Comparison of ENCODE assay signal across 11 cellular contexts in genomic region chr6:112571486-112571885, GRCh38.
DNase-seq lines count a peak whose midpoint lies in the region; ATAC-seq lines count a peak whose summit lies in the region.
"Had no signal": no experiment of that assay in that cellular context is flagged by ENCODE, and none has a peak within 500 bp of the region (broad histone marks: within the 10 kb centered on the region; RNA-seq: fewer than 3 reads in every experiment).

No MANE protein-coding gene starts in this region.

- H3K4me3 ChIP-seq in adipocyte (ENCODE audit: low read length): no peak overlapping the region
- H3K4me3 ChIP-seq in H7 (ENCODE audit: insufficient read depth, low read depth, low read length): no peak overlapping the region
- H3K4me3 ChIP-seq: K562 had no signal

- H3K4me1 ChIP-seq in adipocyte (ENCODE audit: control insufficient read depth, insufficient read depth, low read length): peaks cover 11% of the 10 kb centered on the region

- H3K9me3 ChIP-seq in adipocyte (ENCODE audit: control insufficient read depth, low read length): no peaks in the 10 kb centered on the region

- H3K27me3 ChIP-seq in adipocyte (replicated peaks; ENCODE audit: control insufficient read depth, insufficient read depth, low read length): no peaks in the 10 kb centered on the region
- H3K27me3 ChIP-seq in H7 (ENCODE audit: control insufficient read depth, insufficient read depth, low read length): no peaks in the 10 kb centered on the region

- DNase-seq in DMS79 (lab: John Stamatoyannopoulos, UW): peak; percentile 37
- peak; percentile 27 for DNase-seq in adipocyte (ENCODE audit: low read depth)
- DNase-seq in left cardiac atrium: peak; percentile 63
- DNase-seq in posterior vena cava (ENCODE audit: low spot score): peak; percentile 49
- no peak for DNase-seq in H7
- no peak for DNase-seq in SW480 (ENCODE audit: low spot score)
- DNase-seq: NCI-H1930; stimulated activated CD4-positive, alpha-beta T cell treated with anti-CD3 and anti-CD28 coated beads, Interleukin-12 subunit alpha, Interleukin-12 subunit beta, amount 100 ng/mL, for 4 hours had no signal

- no peaks in the 10 kb centered on the region for H3K36me3 ChIP-seq in adipocyte (ENCODE audit: control insufficient read depth, insufficient read depth, low read length, severe bottlenecking)
- no peaks in the 10 kb centered on the region for H3K36me3 ChIP-seq in H7 (replicated peaks; ENCODE audit: control insufficient read depth, insufficient read depth, low read length)

- peak overlapping the region; percentile 8 for H3K9ac ChIP-seq in adipocyte (ENCODE audit: low read length)

- intact Hi-C loops in left cardiac atrium (cut with DNase I) (no loop called here), posterior vena cava (cut with DNase I) (no loop called here)

- peak; percentile 81 to 90 for ATAC-seq in left cardiac atrium
- no peak for ATAC-seq in GM19324 (IDR thresholded peaks at IDR 0.05; ENCODE audit: low FRiP score, unreplicated experiment)
- ATAC-seq in HG02763 (IDR thresholded peaks at IDR 0.05; ENCODE audit: unreplicated experiment): no peak
- ATAC-seq: K562 had no signal

Comparison
In these comparisons a context has a peak if more than half of its experiments do, and no peak if none do; other contexts are left out.
1. DNase-seq: peak in DMS79 (single experiment), adipocyte (single experiment), left cardiac atrium (single experiment) and posterior vena cava (single experiment); none in H7 (single experiment) and SW480 (single experiment).
2. ATAC-seq: peak in left cardiac atrium (2 of 2); none in GM19324 (single experiment) and HG02763 (single experiment).